1 cellular context compared by ENCODE assay signal in the genomic region with DNA sequence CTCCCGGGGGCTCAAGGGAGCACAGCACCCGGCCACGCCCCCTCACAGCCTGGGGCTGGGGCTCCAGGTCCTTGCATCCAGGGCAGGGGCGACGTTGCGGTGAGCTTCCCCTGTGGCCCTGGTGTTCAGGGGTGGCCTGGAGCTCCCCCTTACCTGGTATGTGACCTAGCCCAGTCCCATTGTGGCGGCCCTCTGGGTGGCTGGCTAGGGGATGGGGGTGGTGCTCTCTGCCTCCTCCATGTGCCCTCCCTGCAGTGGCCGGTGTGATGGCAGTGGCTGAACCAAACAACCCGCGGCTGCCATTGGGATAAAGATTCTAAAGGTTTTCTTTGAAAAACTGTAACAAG.
TF ChIP-seq lines count a peak whose summit lies in the region.

No MANE protein-coding gene starts in this region.

TF ChIP-seq in WTC11, 78 proteins besides CTCF, POLR2A, EP300 and RAD21 (continued from another document):
- TF ChIP-seq ETV6 (CRISPR knock-in tag; IDR thresholded peaks at IDR 0.05) (no peak), ZNF423 (CRISPR knock-in tag; IDR thresholded peaks at IDR 0.05) (no peak), OVOL2 (CRISPR knock-in tag; IDR thresholded peaks at IDR 0.05; ENCODE audit: borderline replicate concordance) (no peak), NFE2L1 (CRISPR knock-in tag; IDR thresholded peaks at IDR 0.05) (no peak), SOX15 (CRISPR knock-in tag; IDR thresholded peaks at IDR 0.05) (no peak), CBFB (CRISPR knock-in tag; IDR thresholded peaks at IDR 0.05; ENCODE audit: low read depth) (no peak)
- TF ChIP-seq, protein P1, sequence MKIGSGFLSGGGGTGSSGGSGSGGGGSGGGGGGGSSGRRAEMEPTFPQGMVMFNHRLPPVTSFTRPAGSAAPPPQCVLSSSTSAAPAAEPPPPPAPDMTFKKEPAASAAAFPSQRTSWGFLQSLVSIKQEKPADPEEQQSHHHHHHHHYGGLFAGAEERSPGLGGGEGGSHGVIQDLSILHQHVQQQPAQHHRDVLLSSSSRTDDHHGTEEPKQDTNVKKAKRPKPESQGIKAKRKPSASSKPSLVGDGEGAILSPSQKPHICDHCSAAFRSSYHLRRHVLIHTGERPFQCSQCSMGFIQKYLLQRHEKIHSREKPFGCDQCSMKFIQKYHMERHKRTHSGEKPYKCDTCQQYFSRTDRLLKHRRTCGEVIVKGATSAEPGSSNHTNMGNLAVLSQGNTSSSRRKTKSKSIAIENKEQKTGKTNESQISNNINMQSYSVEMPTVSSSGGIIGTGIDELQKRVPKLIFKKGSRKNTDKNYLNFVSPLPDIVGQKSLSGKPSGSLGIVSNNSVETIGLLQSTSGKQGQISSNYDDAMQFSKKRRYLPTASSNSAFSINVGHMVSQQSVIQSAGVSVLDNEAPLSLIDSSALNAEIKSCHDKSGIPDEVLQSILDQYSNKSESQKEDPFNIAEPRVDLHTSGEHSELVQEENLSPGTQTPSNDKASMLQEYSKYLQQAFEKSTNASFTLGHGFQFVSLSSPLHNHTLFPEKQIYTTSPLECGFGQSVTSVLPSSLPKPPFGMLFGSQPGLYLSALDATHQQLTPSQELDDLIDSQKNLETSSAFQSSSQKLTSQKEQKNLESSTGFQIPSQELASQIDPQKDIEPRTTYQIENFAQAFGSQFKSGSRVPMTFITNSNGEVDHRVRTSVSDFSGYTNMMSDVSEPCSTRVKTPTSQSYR (CRISPR knock-in tag; IDR thresholded peaks at IDR 0.05) = no peak
- TF ChIP-seq, protein P2, sequence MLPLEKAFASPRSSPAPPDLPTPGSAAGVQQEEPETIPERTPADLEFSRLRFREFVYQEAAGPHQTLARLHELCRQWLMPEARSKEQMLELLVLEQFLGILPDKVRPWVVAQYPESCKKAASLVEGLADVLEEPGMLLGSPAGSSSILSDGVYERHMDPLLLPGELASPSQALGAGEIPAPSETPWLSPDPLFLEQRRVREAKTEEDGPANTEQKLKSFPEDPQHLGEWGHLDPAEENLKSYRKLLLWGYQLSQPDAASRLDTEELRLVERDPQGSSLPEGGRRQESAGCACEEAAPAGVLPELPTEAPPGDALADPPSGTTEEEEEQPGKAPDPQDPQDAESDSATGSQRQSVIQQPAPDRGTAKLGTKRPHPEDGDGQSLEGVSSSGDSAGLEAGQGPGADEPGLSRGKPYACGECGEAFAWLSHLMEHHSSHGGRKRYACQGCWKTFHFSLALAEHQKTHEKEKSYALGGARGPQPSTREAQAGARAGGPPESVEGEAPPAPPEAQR (CRISPR knock-in tag; IDR thresholded peaks at IDR 0.05) = no peak
- TF ChIP-seq, protein P3, sequence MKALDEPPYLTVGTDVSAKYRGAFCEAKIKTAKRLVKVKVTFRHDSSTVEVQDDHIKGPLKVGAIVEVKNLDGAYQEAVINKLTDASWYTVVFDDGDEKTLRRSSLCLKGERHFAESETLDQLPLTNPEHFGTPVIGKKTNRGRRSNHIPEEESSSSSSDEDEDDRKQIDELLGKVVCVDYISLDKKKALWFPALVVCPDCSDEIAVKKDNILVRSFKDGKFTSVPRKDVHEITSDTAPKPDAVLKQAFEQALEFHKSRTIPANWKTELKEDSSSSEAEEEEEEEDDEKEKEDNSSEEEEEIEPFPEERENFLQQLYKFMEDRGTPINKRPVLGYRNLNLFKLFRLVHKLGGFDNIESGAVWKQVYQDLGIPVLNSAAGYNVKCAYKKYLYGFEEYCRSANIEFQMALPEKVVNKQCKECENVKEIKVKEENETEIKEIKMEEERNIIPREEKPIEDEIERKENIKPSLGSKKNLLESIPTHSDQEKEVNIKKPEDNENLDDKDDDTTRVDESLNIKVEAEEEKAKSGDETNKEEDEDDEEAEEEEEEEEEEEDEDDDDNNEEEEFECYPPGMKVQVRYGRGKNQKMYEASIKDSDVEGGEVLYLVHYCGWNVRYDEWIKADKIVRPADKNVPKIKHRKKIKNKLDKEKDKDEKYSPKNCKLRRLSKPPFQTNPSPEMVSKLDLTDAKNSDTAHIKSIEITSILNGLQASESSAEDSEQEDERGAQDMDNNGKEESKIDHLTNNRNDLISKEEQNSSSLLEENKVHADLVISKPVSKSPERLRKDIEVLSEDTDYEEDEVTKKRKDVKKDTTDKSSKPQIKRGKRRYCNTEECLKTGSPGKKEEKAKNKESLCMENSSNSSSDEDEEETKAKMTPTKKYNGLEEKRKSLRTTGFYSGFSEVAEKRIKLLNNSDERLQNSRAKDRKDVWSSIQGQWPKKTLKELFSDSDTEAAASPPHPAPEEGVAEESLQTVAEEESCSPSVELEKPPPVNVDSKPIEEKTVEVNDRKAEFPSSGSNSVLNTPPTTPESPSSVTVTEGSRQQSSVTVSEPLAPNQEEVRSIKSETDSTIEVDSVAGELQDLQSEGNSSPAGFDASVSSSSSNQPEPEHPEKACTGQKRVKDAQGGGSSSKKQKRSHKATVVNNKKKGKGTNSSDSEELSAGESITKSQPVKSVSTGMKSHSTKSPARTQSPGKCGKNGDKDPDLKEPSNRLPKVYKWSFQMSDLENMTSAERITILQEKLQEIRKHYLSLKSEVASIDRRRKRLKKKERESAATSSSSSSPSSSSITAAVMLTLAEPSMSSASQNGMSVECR (CRISPR knock-in tag; IDR thresholded peaks at IDR 0.05; ENCODE audit: borderline replicate concordance) = no peak
- TF ChIP-seq, protein P4, sequence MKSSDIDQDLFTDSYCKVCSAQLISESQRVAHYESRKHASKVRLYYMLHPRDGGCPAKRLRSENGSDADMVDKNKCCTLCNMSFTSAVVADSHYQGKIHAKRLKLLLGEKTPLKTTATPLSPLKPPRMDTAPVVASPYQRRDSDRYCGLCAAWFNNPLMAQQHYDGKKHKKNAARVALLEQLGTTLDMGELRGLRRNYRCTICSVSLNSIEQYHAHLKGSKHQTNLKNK (CRISPR knock-in tag; IDR thresholded peaks at IDR 0.05) = no peak
- TF ChIP-seq, protein P5, sequence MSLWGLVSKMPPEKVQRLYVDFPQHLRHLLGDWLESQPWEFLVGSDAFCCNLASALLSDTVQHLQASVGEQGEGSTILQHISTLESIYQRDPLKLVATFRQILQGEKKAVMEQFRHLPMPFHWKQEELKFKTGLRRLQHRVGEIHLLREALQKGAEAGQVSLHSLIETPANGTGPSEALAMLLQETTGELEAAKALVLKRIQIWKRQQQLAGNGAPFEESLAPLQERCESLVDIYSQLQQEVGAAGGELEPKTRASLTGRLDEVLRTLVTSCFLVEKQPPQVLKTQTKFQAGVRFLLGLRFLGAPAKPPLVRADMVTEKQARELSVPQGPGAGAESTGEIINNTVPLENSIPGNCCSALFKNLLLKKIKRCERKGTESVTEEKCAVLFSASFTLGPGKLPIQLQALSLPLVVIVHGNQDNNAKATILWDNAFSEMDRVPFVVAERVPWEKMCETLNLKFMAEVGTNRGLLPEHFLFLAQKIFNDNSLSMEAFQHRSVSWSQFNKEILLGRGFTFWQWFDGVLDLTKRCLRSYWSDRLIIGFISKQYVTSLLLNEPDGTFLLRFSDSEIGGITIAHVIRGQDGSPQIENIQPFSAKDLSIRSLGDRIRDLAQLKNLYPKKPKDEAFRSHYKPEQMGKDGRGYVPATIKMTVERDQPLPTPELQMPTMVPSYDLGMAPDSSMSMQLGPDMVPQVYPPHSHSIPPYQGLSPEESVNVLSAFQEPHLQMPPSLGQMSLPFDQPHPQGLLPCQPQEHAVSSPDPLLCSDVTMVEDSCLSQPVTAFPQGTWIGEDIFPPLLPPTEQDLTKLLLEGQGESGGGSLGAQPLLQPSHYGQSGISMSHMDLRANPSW (CRISPR knock-in tag; conservative IDR thresholded peaks at IDR 0.05; ENCODE audit: low read depth) = no peak
- TF ChIP-seq, protein P6, sequence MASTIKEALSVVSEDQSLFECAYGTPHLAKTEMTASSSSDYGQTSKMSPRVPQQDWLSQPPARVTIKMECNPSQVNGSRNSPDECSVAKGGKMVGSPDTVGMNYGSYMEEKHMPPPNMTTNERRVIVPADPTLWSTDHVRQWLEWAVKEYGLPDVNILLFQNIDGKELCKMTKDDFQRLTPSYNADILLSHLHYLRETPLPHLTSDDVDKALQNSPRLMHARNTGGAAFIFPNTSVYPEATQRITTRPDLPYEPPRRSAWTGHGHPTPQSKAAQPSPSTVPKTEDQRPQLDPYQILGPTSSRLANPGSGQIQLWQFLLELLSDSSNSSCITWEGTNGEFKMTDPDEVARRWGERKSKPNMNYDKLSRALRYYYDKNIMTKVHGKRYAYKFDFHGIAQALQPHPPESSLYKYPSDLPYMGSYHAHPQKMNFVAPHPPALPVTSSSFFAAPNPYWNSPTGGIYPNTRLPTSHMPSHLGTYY (CRISPR knock-in tag; IDR thresholded peaks at IDR 0.05) = no peak
